17 cellular contexts compared by ENCODE assay signal in the genomic region with DNA sequence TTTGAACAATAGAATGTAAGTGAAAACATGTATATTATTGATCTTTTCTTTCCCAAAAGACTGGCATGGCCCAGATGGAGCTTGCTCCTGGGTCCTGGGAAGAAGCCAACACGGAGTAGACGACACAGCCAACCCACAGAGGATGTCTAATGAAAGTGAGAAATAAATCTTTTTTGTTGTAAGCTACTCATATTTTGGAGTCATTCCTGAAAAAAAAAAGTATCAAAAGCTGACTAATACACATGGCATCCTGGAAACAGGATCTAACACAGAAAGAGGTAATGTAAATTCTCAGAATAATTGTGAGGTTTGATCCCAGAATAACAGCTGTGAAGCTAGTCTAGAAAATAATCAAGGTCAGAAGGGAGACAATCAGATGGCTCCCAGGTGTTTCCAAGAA. TPM values are rescaled to one million over a fixed set of nuclear protein-coding genes. Genes with fewer than 3 reads are reported as not detected.
DNase-seq lines count a peak whose midpoint lies in the region; ATAC-seq, FAIRE-seq and TF ChIP-seq lines count a peak whose summit lies in the region.
"Had no signal": no experiment of that assay in that cellular context is flagged by ENCODE, and none has a peak within 500 bp of the region (broad histone marks: within the 10 kb centered on the region; RNA-seq: fewer than 3 reads in every experiment).

No MANE protein-coding gene starts in this region.

- H2BK5ac ChIP-seq in neuronal stem cell (ENCODE audit: low read length) = no peak overlapping the region

- H3K4me2 ChIP-seq in keratinocyte (ENCODE audit: control insufficient read depth, extremely low read depth, insufficient read depth, low read depth, low read length) (peak overlapping the region; percentile 64), neuronal stem cell (ENCODE audit: insufficient read depth, low read length, poor library complexity, severe bottlenecking) (no peak overlapping the region)
- H3K4me2 ChIP-seq: BLaER1 treated with 17β-estradiol and CSF1 and Interleukin-3, amounts not matched to agents 10 nM and 100 nM had no signal

- no peaks in the 10 kb centered on the region for H3K9me1 ChIP-seq in keratinocyte (ENCODE audit: control insufficient read depth, extremely low read depth, insufficient read depth, low read length)

- H3K9ac ChIP-seq in keratinocyte (ENCODE audit: control insufficient read depth, extremely low read depth, insufficient read depth, low read length) = no peak overlapping the region
- H3K9ac ChIP-seq in neuronal stem cell (ENCODE audit: low read depth, low read length, poor library complexity) = no peak overlapping the region
- H3K9ac ChIP-seq: BLaER1 treated with 17β-estradiol and CSF1 and Interleukin-3, amounts not matched to agents 10 nM and 100 nM had no signal

- H2AFZ ChIP-seq in keratinocyte (ENCODE audit: control insufficient read depth, low read length) (no peak overlapping the region), neuronal stem cell (ENCODE audit: low read length) (no peak overlapping the region)

- no peak overlapping the region for H3K18ac ChIP-seq in neuronal stem cell (ENCODE audit: low read length)

- H3K79me2 ChIP-seq in keratinocyte (ENCODE audit: control insufficient read depth, insufficient read depth, low read length) = no peaks in the 10 kb centered on the region

- no peaks in the 10 kb centered on the region for H3K79me1 ChIP-seq in neuronal stem cell (ENCODE audit: low read depth, low read length)

- H4K20me1 ChIP-seq in keratinocyte (ENCODE audit: control insufficient read depth, extremely low read depth, insufficient read depth, low read length) = no peaks in the 10 kb centered on the region
- H4K20me1 ChIP-seq: BLaER1 treated with 17β-estradiol and CSF1 and Interleukin-3, amounts not matched to agents 10 nM and 100 nM had no signal

- H3K4me1 ChIP-seq in keratinocyte (ENCODE audit: control insufficient read depth, extremely low read depth, insufficient read depth, low read length) (peaks cover 17% of the 10 kb centered on the region), neuronal stem cell (ENCODE audit: control insufficient read depth in 2 of 2, insufficient read depth in 1 of 2, low read depth in 1 of 2, low read length in 2 of 2) (no peaks in the 10 kb centered on the region)
- H3K4me1 ChIP-seq: BLaER1 treated with 17β-estradiol and CSF1 and Interleukin-3, amounts not matched to agents 10 nM and 100 nM had no signal

- H3K4ac ChIP-seq in neuronal stem cell (ENCODE audit: low read length) = no peak overlapping the region

- H4K91ac ChIP-seq in neuronal stem cell (ENCODE audit: low read depth, low read length, poor library complexity) = no peak overlapping the region

- H3K27ac ChIP-seq in AG04450 (ENCODE audit: low read depth, low read length) (no peak overlapping the region), keratinocyte (ENCODE audit: control insufficient read depth, insufficient read depth, low read length) (peak overlapping the region; percentile 43), neuronal stem cell (replicated peaks; ENCODE audit: low read length) (no peak overlapping the region)
- H3K27ac ChIP-seq: BLaER1 treated with 17β-estradiol and CSF1 and Interleukin-3, amounts not matched to agents 10 nM and 100 nM had no signal

- no CpG with 5 or more reads among the region's 2 CpGs for WGBS in neuronal stem cell (ENCODE audit: extremely low coverage in 2 of 2, insufficient read length in 2 of 2, insufficient replicate concordance in 1 of 2), 2 donors

- POLR2A ChIA-PET in AG04450 (lab: Yijun Ruan, JAX) = interaction anchor here (0.6 to 0.7 kb wide), 3 partner anchors 10 to 271 kb away, joined by 3 to 6 read pairs (median 4); no protein-coding TSS in a partner anchor

- H3K36me3 ChIP-seq in keratinocyte (ENCODE audit: control insufficient read depth in 2 of 2, extremely low read depth in 1 of 2, insufficient read depth in 2 of 2, low read length in 2 of 2) (no peaks in the 10 kb centered on the region), neuronal stem cell (replicated peaks in 1 of 2; ENCODE audit: control insufficient read depth in 2 of 2, insufficient read depth in 2 of 2, low read length in 2 of 2) (no peaks in the 10 kb centered on the region)
- H3K36me3 ChIP-seq: BLaER1 treated with 17β-estradiol and CSF1 and Interleukin-3, amounts not matched to agents 10 nM and 100 nM had no signal

- no peak overlapping the region for H2AK5ac ChIP-seq in neuronal stem cell (ENCODE audit: low read depth, low read length)

- dilution Hi-C loops in keratinocyte (cut with MboI; ENCODE audit: extremely low pct_ligation_motif_present, low sequenced_read_pairs) = no loop called here

- H2BK12ac ChIP-seq in neuronal stem cell (ENCODE audit: low read length) = no peak overlapping the region

- H3K14ac ChIP-seq in neuronal stem cell (ENCODE audit: low read length) = no peak overlapping the region

- no peak for ATAC-seq in HG03095 (IDR thresholded peaks at IDR 0.05; ENCODE audit: unreplicated experiment)
- ATAC-seq: activated CD4-positive, alpha-beta T cell treated with anti-CD3 and anti-CD28 coated beads for 36 hours had no signal

- H4K8ac ChIP-seq in neuronal stem cell (ENCODE audit: low read depth, low read length) = no peak overlapping the region

- no peak overlapping the region for H2BK15ac ChIP-seq in neuronal stem cell (ENCODE audit: low read length)

- no peaks in the 10 kb centered on the region for H3K27me3 ChIP-seq in AG04450 (ENCODE audit: control insufficient read depth, insufficient read depth, low read length)
- H3K27me3 ChIP-seq in keratinocyte (ENCODE audit: control insufficient read depth, extremely low read depth, insufficient read depth, low read length) = no peaks in the 10 kb centered on the region
- peaks cover 0 to 30% (median 0%) of the 10 kb centered on the region in 3 experiments for H3K27me3 ChIP-seq in neuronal stem cell (ENCODE audit: control insufficient read depth in 3 of 3, insufficient read depth in 3 of 3, low read depth in 1 of 3, low read length in 3 of 3)
- H3K27me3 ChIP-seq: BLaER1 treated with 17β-estradiol and CSF1 and Interleukin-3, amounts not matched to agents 10 nM and 100 nM had no signal

- peak; percentile 74 for FAIRE-seq in keratinocyte (lab: Jason Lieb, UNC)
- no peak for FAIRE-seq in D721Med (lab: Jason Lieb, UNC)
- FAIRE-seq: endometrium, G401.6 had no signal

- CTCF ChIA-PET in AG04450 (lab: Charles Lee) = interaction anchor here (1.5 kb wide), 1 partner anchor 12 kb away, joined by 7 read pairs; no protein-coding TSS in a partner anchor

- H2BK120ac ChIP-seq in neuronal stem cell (ENCODE audit: low read depth, low read length) = no peak overlapping the region

- H3K23ac ChIP-seq in neuronal stem cell (ENCODE audit: low read depth, low read length, poor library complexity) = no peak overlapping the region

- H3K9me3 ChIP-seq in AG04450 (ENCODE audit: control insufficient read depth, insufficient read depth, low read length) (no peaks in the 10 kb centered on the region), keratinocyte (ENCODE audit: control insufficient read depth, low read depth, low read length) (no peaks in the 10 kb centered on the region), neuronal stem cell (replicated peaks in 1 of 2; ENCODE audit: control insufficient read depth in 2 of 2, insufficient read depth in 1 of 2, low read depth in 1 of 2, low read length in 2 of 2) (peaks cover 0 to 1% of the 10 kb centered on the region in 2 donors)
- H3K9me3 ChIP-seq: BLaER1 treated with 17β-estradiol and CSF1 and Interleukin-3, amounts not matched to agents 10 nM and 100 nM had no signal

- H3K4me3 ChIP-seq in AG04450 (ENCODE audit: low read depth, low read length) (no peak overlapping the region), keratinocyte (ENCODE audit: control insufficient read depth in 2 of 3, extremely low read depth in 1 of 3, insufficient read depth in 2 of 3, low read depth in 1 of 3, low read length in 3 of 3) (peak overlapping the region in 2 of 3 experiments; percentile 7 to 20), neuronal stem cell (ENCODE audit: low read length in 2 of 2) (no peak overlapping the region)
- H3K4me3 ChIP-seq: BLaER1 treated with 17β-estradiol and CSF1 and Interleukin-3, amounts not matched to agents 10 nM and 100 nM had no signal

- DNase-seq in AG04450 (ENCODE audit: low read depth, low spot score) = peak; percentile 57
- DNase-seq in HT1080 (ENCODE audit: low read depth) = peak; percentile 96
- DNase-seq in astrocyte of the hippocampus (ENCODE audit: low read depth, low spot score) = peak; percentile 76
- peak; percentile 46 for DNase-seq in keratinocyte (ENCODE audit: low read depth, low spot score)
- no peak for DNase-seq in D721Med (ENCODE audit: insufficient read length, low spot score)
- no peak for DNase-seq in DMS 273 (lab: John Stamatoyannopoulos, UW; ENCODE audit: unreplicated experiment)
- DNase-seq in neuronal stem cell (ENCODE audit: low spot score) = no peak
- DNase-seq: activated CD4-positive, alpha-beta T cell treated with anti-CD3 and anti-CD28 coated beads for 36 hours; anterior cingulate cortex; KG1; midbrain; NCI-H2081 treated with DMSO at 0.1 percent for 48 hours; posterior cingulate gyrus had no signal

- TF ChIP-seq CTCF in AG04450 (IDR thresholded peaks at IDR 0.05; ENCODE audit: low read depth, low read length) (no peak), keratinocyte (optimal IDR thresholded peaks at IDR 0.05 in 1 of 3, IDR thresholded peaks at IDR 0.05 in 1 of 3, conservative IDR thresholded peaks at IDR 0.05 in 1 of 3; ENCODE audit: extremely low read depth in 1 of 3, insufficient read depth in 2 of 3, low read length in 3 of 3) (no peak), D721Med (IDR thresholded peaks at IDR 0.05; ENCODE audit: insufficient read depth, missing control alignments) (no peak)

RNA-seq across cellular contexts. Expression of a gene that starts 12.6 kb away (rescaled TPM):
- polyA plus RNA-seq in AG04450 (2011; rRNA removed) (5.2 and 5.4 TPM in 2 replicates), keratinocyte (6.4 to 11.8 TPM (median 7.3 TPM) in 3 replicates)
- 10.5 and 12.0 TPM in 2 replicates for polyA minus RNA-seq in AG04450 (2011; rRNA and poly(A)+ RNA removed)
- total RNA-seq in HT1080 (2014; rRNA removed; shearing (Covaris generic)) = 24.7 and 28.1 TPM in 2 replicates
- 18.1 and 19.4 TPM in 2 replicates for polyA plus RNA-seq in HT1080 (2015; cell fraction: cytosol; rRNA removed)
- 32.1 and 33.2 TPM in 2 replicates for polyA plus RNA-seq in HT1080 (2015; cell fraction: nucleus; rRNA removed)
- polyA plus RNA-seq in keratinocyte (2011; ENCODE audit: low read depth) = 1.6 TPM
- 4.9 and 5.4 TPM in 2 replicates for polyA plus RNA-seq in keratinocyte (2011; cell fraction: cytosol; rRNA removed)
- polyA plus RNA-seq in keratinocyte (2011; cell fraction: nucleus; rRNA removed) = 10.9 and 15.5 TPM in 2 replicates
- 0.83 and 9.5 TPM in 2 replicates for polyA plus RNA-seq in keratinocyte (2012; ENCODE audit: low replicate concordance)
- polyA minus RNA-seq in keratinocyte = 11.5 to 29.1 TPM (median 12.1 TPM) in 3 replicates
- 5.0 TPM for polyA minus RNA-seq in keratinocyte (2011; cell fraction: cytosol; rRNA and poly(A)+ RNA removed)
- 8.9 and 13.1 TPM in 2 replicates for polyA minus RNA-seq in keratinocyte (2011; cell fraction: nucleus; rRNA and poly(A)+ RNA removed)
- polyA plus RNA-seq in neuronal stem cell (2013, experiment 1 of 2) = 5.1 TPM
- polyA plus RNA-seq in neuronal stem cell (2013, experiment 2 of 2) = 5.3 TPM

Comparison
In these comparisons a context has a peak if more than half of its experiments do, and no peak if none do; other contexts are left out.
1. DNase-seq: peak in AG04450 (single experiment), HT1080 (single experiment), astrocyte of the hippocampus (single experiment) and keratinocyte (single experiment); none in D721Med (single experiment), DMS 273 (single experiment) and neuronal stem cell (single experiment).
2. H3K4me3 ChIP-seq: peak in keratinocyte (2 of 3); none in AG04450 (single experiment) and neuronal stem cell (0 of 2).